27 cellular contexts compared by ENCODE assay signal in the genomic region with DNA sequence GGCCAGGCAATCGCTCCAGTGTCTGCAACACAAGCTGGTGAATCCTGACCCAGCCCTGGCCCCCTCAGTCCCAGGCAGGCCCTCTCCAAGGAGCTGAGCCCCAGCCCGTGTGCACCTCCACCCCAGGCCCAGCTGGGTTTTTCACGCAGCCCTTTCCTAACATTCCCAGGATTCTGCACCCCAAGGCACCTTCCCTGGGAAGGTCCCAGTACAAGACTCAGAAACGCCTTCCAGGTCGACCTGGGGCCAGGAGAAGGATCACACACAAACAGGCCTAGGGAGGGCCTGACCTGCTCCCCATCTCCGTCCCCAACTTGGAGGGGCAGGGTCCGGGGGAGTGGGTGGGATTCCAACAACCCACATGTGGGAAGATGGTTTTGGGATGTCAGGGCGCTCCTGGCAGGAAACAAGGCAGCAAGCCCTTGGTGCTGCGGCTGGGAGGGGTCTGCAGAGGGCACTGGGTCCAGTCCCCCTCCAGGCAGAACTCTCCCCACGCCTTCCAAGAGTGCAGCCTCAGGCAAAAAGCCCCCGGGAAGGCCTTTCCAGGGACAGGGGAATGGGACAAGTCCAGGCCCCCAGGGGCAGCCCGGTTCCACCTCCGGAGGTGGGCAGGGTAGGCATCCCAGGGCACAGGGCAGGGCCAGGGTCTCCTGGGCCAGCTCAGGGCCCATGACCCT.
"Had no signal": no experiment of that assay in that cellular context is flagged by ENCODE, and none has a peak within 500 bp of the region (broad histone marks: within the 10 kb centered on the region; RNA-seq: fewer than 3 reads in every experiment).

No MANE protein-coding gene starts in this region.

- H3K27ac Mint-ChIP-seq: activated CD4-positive, alpha-beta memory T cell treated with anti-CD3 and anti-CD28 coated beads for 36 hours; activated naive CD4-positive, alpha-beta T cell treated with anti-CD3 and anti-CD28 coated beads for 36 hours; activated naive CD8-positive, alpha-beta T cell treated with anti-CD3 and anti-CD28 coated beads for 36 hours; activated T-helper 1 cell treated with anti-CD3 and anti-CD28 coated beads, Interleukin-12 subunit alpha, Interleukin-12 subunit beta, Interleukin-2, Interleukin-4 antibody, amounts not matched to agents 30 ng/mL and 10 ng/mL and 1 ng/mL, durations not matched to agents 14 hours and 24 hours and 36 hours; dendritic cell treated with granulocyte-macrophage colony-stimulating factor and Interleukin-4, amounts not matched to agents 40 ng/mL and 50 ng/mL, for 4 days; mesothelial cell of epicardium; naive B cell; T-helper 1 cell treated with Interleukin-12 subunit alpha and Interleukin-12 subunit beta and Interleukin-4 antibody, amounts not matched to agents 30 μg/mL and 1 μg/mL, for 36 hours had no signal

- H3K4me2 ChIP-seq: SK-N-SH had no signal

- H3K9ac ChIP-seq: parathyroid adenoma, SK-N-SH had no signal

- H3K4me1 Mint-ChIP-seq: mesothelial cell of epicardium had no signal

- DNase-seq: activated CD4-positive, alpha-beta memory T cell treated with anti-CD3 and anti-CD28 coated beads for 36 hours; activated CD4-positive, alpha-beta T cell treated with anti-CD3 and anti-CD28 coated beads for 48 hours; activated effector memory CD4-positive, alpha-beta T cell treated with anti-CD3 and anti-CD28 coated beads, Interleukin-2, amount 50 U/mL, for 16 hours; activated naive CD4-positive, alpha-beta T cell treated with anti-CD3 and anti-CD28 coated beads for 36 hours; activated naive CD8-positive, alpha-beta T cell treated with anti-CD3 and anti-CD28 coated beads for 36 hours; amniotic stem cell; central memory CD4-positive, alpha-beta T cell; esophagus squamous epithelium; foreskin melanocyte; naive B cell; nucleus accumbens; SK-N-SH; stimulated activated CD4-positive, alpha-beta T cell treated with anti-CD3 and anti-CD28 coated beads, Interleukin-2, amount 100 ng/mL, for 48 hours; stimulated activated naive CD4-positive, alpha-beta T cell treated with Interleukin-2 at 50 U/mL for 16 hours; SW 1271; T-helper 9 cell; trophoblast cell; uterus had no signal

- H3K4me3 Mint-ChIP-seq: activated CD4-positive, alpha-beta memory T cell treated with anti-CD3 and anti-CD28 coated beads for 36 hours; activated naive CD4-positive, alpha-beta T cell treated with anti-CD3 and anti-CD28 coated beads for 36 hours; activated naive CD8-positive, alpha-beta T cell treated with anti-CD3 and anti-CD28 coated beads for 36 hours; activated T-helper 1 cell treated with anti-CD3 and anti-CD28 coated beads, Interleukin-12 subunit alpha, Interleukin-12 subunit beta, Interleukin-2, Interleukin-4 antibody, amounts not matched to agents 30 ng/mL and 10 ng/mL and 1 ng/mL, durations not matched to agents 14 hours and 24 hours and 36 hours; dendritic cell treated with granulocyte-macrophage colony-stimulating factor and Interleukin-4, amounts not matched to agents 40 ng/mL and 50 ng/mL, for 4 days; mesothelial cell of epicardium; naive B cell; T-helper 1 cell treated with Interleukin-12 subunit alpha and Interleukin-12 subunit beta and Interleukin-4 antibody, amounts not matched to agents 30 μg/mL and 1 μg/mL, for 36 hours had no signal

- H3K36me3 Mint-ChIP-seq: activated CD4-positive, alpha-beta memory T cell treated with anti-CD3 and anti-CD28 coated beads for 36 hours; activated naive CD8-positive, alpha-beta T cell treated with anti-CD3 and anti-CD28 coated beads for 36 hours; mesothelial cell of epicardium had no signal

- H2AFZ ChIP-seq: parathyroid adenoma had no signal

- ATAC-seq: psoas muscle had no signal

- H3K4me3 ChIP-seq: esophagus squamous epithelium, psoas muscle, thoracic aorta, uterus had no signal

- H3K9me3 ChIP-seq: esophagus squamous epithelium, psoas muscle, SK-N-SH, thoracic aorta, uterus had no signal

- H3K36me3 ChIP-seq: esophagus squamous epithelium, thoracic aorta, uterus had no signal

- H3K9me3 Mint-ChIP-seq: activated CD4-positive, alpha-beta memory T cell treated with anti-CD3 and anti-CD28 coated beads for 36 hours; activated naive CD4-positive, alpha-beta T cell treated with anti-CD3 and anti-CD28 coated beads for 36 hours; activated naive CD8-positive, alpha-beta T cell treated with anti-CD3 and anti-CD28 coated beads for 36 hours; activated T-helper 1 cell treated with anti-CD3 and anti-CD28 coated beads, Interleukin-12 subunit alpha, Interleukin-12 subunit beta, Interleukin-2, Interleukin-4 antibody, amounts not matched to agents 30 ng/mL and 10 ng/mL and 1 ng/mL, durations not matched to agents 14 hours and 24 hours and 36 hours; dendritic cell treated with granulocyte-macrophage colony-stimulating factor and Interleukin-4, amounts not matched to agents 40 ng/mL and 50 ng/mL, for 4 days; mesothelial cell of epicardium; T-helper 1 cell treated with Interleukin-12 subunit alpha and Interleukin-12 subunit beta and Interleukin-4 antibody, amounts not matched to agents 30 μg/mL and 1 μg/mL, for 36 hours had no signal

- H3K4me1 ChIP-seq: esophagus squamous epithelium, parathyroid adenoma, psoas muscle, uterus had no signal

- H3K27ac ChIP-seq: epithelial cell of prostate, esophagus squamous epithelium, parathyroid adenoma, psoas muscle, thoracic aorta, uterus, VCaP had no signal
